In genomic region chr7:21603972-21604749, GRCh38 we compare ENCODE assay signal across 16 cellular contexts.
DNase-seq lines count a peak whose midpoint lies in the region; ATAC-seq and TF ChIP-seq lines count a peak whose summit lies in the region.
"Had no signal": no experiment of that assay in that cellular context is flagged by ENCODE, and none has a peak within 500 bp of the region (broad histone marks: within the 10 kb centered on the region; RNA-seq: fewer than 3 reads in every experiment).

No MANE protein-coding gene starts in this region.

- peaks cover 6% of the 10 kb centered on the region for H3K4me1 Mint-ChIP-seq in activated naive CD4-positive, alpha-beta T cell treated with anti-CD3 and anti-CD28 coated beads, Interleukin-2, amount 50 U/mL, for 24 hours
- peaks cover 3% of the 10 kb centered on the region for H3K4me1 Mint-ChIP-seq in activated naive CD8-positive, alpha-beta T cell (ENCODE audit: low read depth)

- no peak for TF ChIP-seq CTCF in upper lobe of right lung (IDR thresholded peaks at IDR 0.05)

- H3K4me3 Mint-ChIP-seq in activated naive CD4-positive, alpha-beta T cell treated with anti-CD3 and anti-CD28 coated beads, Interleukin-2, amount 50 U/mL, for 24 hours: no peak overlapping the region
- no peak overlapping the region for H3K4me3 Mint-ChIP-seq in activated naive CD8-positive, alpha-beta T cell

- H3K4me1 ChIP-seq in upper lobe of right lung: peaks cover 5% of the 10 kb centered on the region
- H3K4me1 ChIP-seq: colonic mucosa had no signal

- peak; percentile 57 for ATAC-seq in HG02798 (IDR thresholded peaks at IDR 0.05; ENCODE audit: poor library complexity, unreplicated experiment)
- no peak for ATAC-seq in upper lobe of right lung

- H3K27me3 Mint-ChIP-seq in activated naive CD4-positive, alpha-beta T cell treated with anti-CD3 and anti-CD28 coated beads, Interleukin-2, amount 50 U/mL, for 24 hours: peaks cover 2% of the 10 kb centered on the region
- peaks cover 2% of the 10 kb centered on the region for H3K27me3 Mint-ChIP-seq in activated naive CD8-positive, alpha-beta T cell

- no peaks in the 10 kb centered on the region for H3K9me3 ChIP-seq in upper lobe of right lung
- H3K9me3 ChIP-seq: colonic mucosa had no signal

- H3K27ac Mint-ChIP-seq in activated naive CD4-positive, alpha-beta T cell treated with anti-CD3 and anti-CD28 coated beads, Interleukin-2, amount 50 U/mL, for 24 hours: peak overlapping the region; percentile 42
- peak overlapping the region; percentile 56 for H3K27ac Mint-ChIP-seq in activated naive CD8-positive, alpha-beta T cell

- no peak overlapping the region for H3K4me3 ChIP-seq in upper lobe of right lung
- H3K4me3 ChIP-seq: colonic mucosa had no signal

- H3K27me3 ChIP-seq in upper lobe of right lung: no peaks in the 10 kb centered on the region
- H3K27me3 ChIP-seq: colonic mucosa had no signal

- no peak overlapping the region for H3K27ac ChIP-seq in upper lobe of right lung
- H3K27ac ChIP-seq: colonic mucosa had no signal

- intact Hi-C loops in upper lobe of right lung (cut with DNase I): no loop called here

- no peak for DNase-seq in activated naive CD4-positive, alpha-beta T cell treated with anti-CD3 and anti-CD28 coated beads, Interleukin-2, amount 50 U/mL, for 16 hours
- DNase-seq in mesenteric fat pad (ENCODE audit: low spot score): no peak
- no peak for DNase-seq in upper lobe of right lung
- no peak for DNase-seq in dedifferentiated amniotic fluid mesenchymal stem cell (ENCODE audit: extremely low spot score)
- no peak for DNase-seq in T-helper 1 cell
- DNase-seq: amniotic stem cell; colonic mucosa; head of caudate nucleus; kidney glomerular epithelial cell; NCI-H1048; occipital lobe; SHP77 treated with DMSO at 0.1 percent for 48 hours; stimulated activated CD4-positive, alpha-beta T cell treated with anti-CD3 and anti-CD28 coated beads, Interleukin-4, amount 100 ng/mL, for 24 hours had no signal

- H3K36me3 Mint-ChIP-seq in activated naive CD4-positive, alpha-beta T cell treated with anti-CD3 and anti-CD28 coated beads, Interleukin-2, amount 50 U/mL, for 24 hours: no peaks in the 10 kb centered on the region
- H3K36me3 Mint-ChIP-seq in activated naive CD8-positive, alpha-beta T cell: no peaks in the 10 kb centered on the region

- no peaks in the 10 kb centered on the region for H3K9me3 Mint-ChIP-seq in activated naive CD4-positive, alpha-beta T cell treated with anti-CD3 and anti-CD28 coated beads, Interleukin-2, amount 50 U/mL, for 24 hours
- no peaks in the 10 kb centered on the region for H3K9me3 Mint-ChIP-seq in activated naive CD8-positive, alpha-beta T cell (ENCODE audit: low read depth)

- no peaks in the 10 kb centered on the region for H3K36me3 ChIP-seq in upper lobe of right lung
- H3K36me3 ChIP-seq: colonic mucosa had no signal
